In genomic region chr12:54195736-54196347, GRCh38 we compare ENCODE assay signal across 9 cellular contexts. TPM values are rescaled to one million over a fixed set of nuclear protein-coding genes. Genes with fewer than 3 reads are reported as not detected.
DNase-seq lines count a peak whose midpoint lies in the region; FAIRE-seq and TF ChIP-seq lines count a peak whose summit lies in the region.
"Had no signal": no experiment of that assay in that cellular context is flagged by ENCODE, and none has a peak within 500 bp of the region (broad histone marks: within the 10 kb centered on the region; RNA-seq: fewer than 3 reads in every experiment).

No MANE protein-coding gene starts in this region.

- H3K4me3 ChIP-seq in choroid plexus epithelial cell (ENCODE audit: low read depth, low read length) (peak overlapping the region; percentile 29), osteoblast (ENCODE audit: insufficient read depth, low read length) (peak overlapping the region; percentile 24), dorsolateral prefrontal cortex (no peak overlapping the region), MM.1S (ENCODE audit: low read length) (no peak overlapping the region)
- H3K4me3 ChIP-seq: SJSA1 had no signal

- CTCF ChIA-PET in activated CD4-positive, alpha-beta T cell treated with anti-CD3 and anti-CD28 coated beads, Interleukin-2, amount 10 ng/mL, durations not matched to agents 7 days and 5 days (lab: Charles Lee) = interaction anchor here (0.9 to 3.3 kb wide), 5 partner anchors 12 to 190 kb away, joined by 3 to 19 read pairs (median 3); no protein-coding TSS in a partner anchor

- peaks cover 74% of the 10 kb centered on the region for H3K27me3 Mint-ChIP-seq in activated CD4-positive, alpha-beta T cell treated with anti-CD3 and anti-CD28 coated beads, Interleukin-2, amount 10 ng/mL, durations not matched to agents 7 days and 5 days

- H3F3A ChIP-seq in MM.1S (ENCODE audit: insufficient read depth, low read length) = no peaks in the 10 kb centered on the region

- H3K36me3 ChIP-seq in osteoblast (ENCODE audit: insufficient read depth, low read length) (no peaks in the 10 kb centered on the region), MM.1S (replicated peaks; ENCODE audit: insufficient read depth, low read length) (no peaks in the 10 kb centered on the region)
- H3K36me3 ChIP-seq: SJSA1 had no signal

- no peaks in the 10 kb centered on the region for H3K27me3 ChIP-seq in osteoblast (ENCODE audit: insufficient read depth, low read length)
- peaks cover 0 to 86% (median 49%) of the 10 kb centered on the region in 45 donors for H3K27me3 ChIP-seq in dorsolateral prefrontal cortex
- H3K27me3 ChIP-seq in MM.1S (replicated peaks; ENCODE audit: insufficient read depth, low read length) = peaks cover 90% of the 10 kb centered on the region
- H3K27me3 ChIP-seq: SJSA1 had no signal

- H3K9ac ChIP-seq in MM.1S (ENCODE audit: low read length) = no peak overlapping the region

- POLR2A ChIA-PET in activated CD4-positive, alpha-beta T cell treated with anti-CD3 and anti-CD28 coated beads, Interleukin-2, amount 10 ng/mL, durations not matched to agents 7 days and 5 days (lab: Charles Lee) = no interaction called here

- DNase-seq in GM12891 (ENCODE audit: insufficient read length, low spot score) = peak; percentile 33
- DNase-seq in NOMO-1 treated with DMSO at 0.1 percent for 48 hours (lab: John Stamatoyannopoulos, UW; ENCODE audit: unreplicated experiment) = peak; percentile 83
- DNase-seq in choroid plexus epithelial cell (ENCODE audit: low read depth) = peak; percentile 74
- peak; percentile 89 for DNase-seq in osteoblast (ENCODE audit: insufficient read length, low spot score, missing footprints)
- DNase-seq in stimulated activated CD4-positive, alpha-beta T cell treated with anti-CD3 and anti-CD28 coated beads, Interleukin-2, amount 100 ng/mL, for 24 hours = no peak
- no peak for DNase-seq in dorsolateral prefrontal cortex
- DNase-seq in activated CD4-positive, alpha-beta T cell treated with anti-CD3 and anti-CD28 coated beads, Interleukin-2, amount 10 ng/mL, durations not matched to agents 7 days and 5 days = no peak
- DNase-seq in MM.1S = no peak

- FAIRE-seq in GM12891 (lab: Jason Lieb, UNC) = no peak

- no peak overlapping the region for H3K27ac Mint-ChIP-seq in activated CD4-positive, alpha-beta T cell treated with anti-CD3 and anti-CD28 coated beads, Interleukin-2, amount 10 ng/mL, durations not matched to agents 7 days and 5 days

- H3K4me1 Mint-ChIP-seq in activated CD4-positive, alpha-beta T cell treated with anti-CD3 and anti-CD28 coated beads, Interleukin-2, amount 10 ng/mL, durations not matched to agents 7 days and 5 days = peaks cover 4% of the 10 kb centered on the region

- TF ChIP-seq CTCF in choroid plexus epithelial cell (conservative IDR thresholded peaks at IDR 0.05; ENCODE audit: low read depth, low read length) (no peak), osteoblast (IDR thresholded peaks at IDR 0.05; ENCODE audit: extremely low read depth, low read depth, low read length) (no peak), dorsolateral prefrontal cortex (IDR thresholded peaks at IDR 0.05 in 54 of 56, conservative IDR thresholded peaks at IDR 0.05 in 2 of 56; ENCODE audit: low read depth in 1 of 56, partially characterized antibody in 56 of 56) (no peak), MM.1S (IDR thresholded peaks at IDR 0.05; ENCODE audit: low read length) (no peak)

- H3K9me2 ChIP-seq in MM.1S (replicated peaks; ENCODE audit: insufficient read depth, low read length) = no peaks in the 10 kb centered on the region

- H3K79me2 ChIP-seq in osteoblast (ENCODE audit: insufficient read depth, low read length) (no peaks in the 10 kb centered on the region), MM.1S (ENCODE audit: low read length) (no peaks in the 10 kb centered on the region)

- no peak overlapping the region for H3K4me3 Mint-ChIP-seq in activated CD4-positive, alpha-beta T cell treated with anti-CD3 and anti-CD28 coated beads, Interleukin-2, amount 10 ng/mL, durations not matched to agents 7 days and 5 days

- H3K4me2 ChIP-seq in osteoblast (ENCODE audit: insufficient read depth, low read length) (peak overlapping the region; percentile 49), MM.1S (ENCODE audit: low read depth, low read length) (no peak overlapping the region)

- H3K9me3 ChIP-seq in osteoblast (ENCODE audit: low read depth, low read length) (no peaks in the 10 kb centered on the region), MM.1S (replicated peaks; ENCODE audit: insufficient read depth, low read length) (no peaks in the 10 kb centered on the region)
- H3K9me3 ChIP-seq: SJSA1 had no signal

- no peaks in the 10 kb centered on the region for H4K20me1 ChIP-seq in osteoblast (ENCODE audit: insufficient read depth, low read length)
- H4K20me1 ChIP-seq in MM.1S (ENCODE audit: insufficient read depth, low read length) = no peaks in the 10 kb centered on the region

- H3K4me1 ChIP-seq in osteoblast (ENCODE audit: insufficient read depth, low read length) = peaks cover 38% of the 10 kb centered on the region
- no peaks in the 10 kb centered on the region for H3K4me1 ChIP-seq in MM.1S (ENCODE audit: low read length)

- H3K27ac ChIP-seq in osteoblast (ENCODE audit: low read depth, low read length) (no peak overlapping the region), dorsolateral prefrontal cortex (no peak overlapping the region), MM.1S (ENCODE audit: low read length) (no peak overlapping the region)
- H3K27ac ChIP-seq: SJSA1 had no signal

- H3K9me3 Mint-ChIP-seq in activated CD4-positive, alpha-beta T cell treated with anti-CD3 and anti-CD28 coated beads, Interleukin-2, amount 10 ng/mL, durations not matched to agents 7 days and 5 days = no peaks in the 10 kb centered on the region

- TF ChIP-seq POLR2A in GM12891 (IDR thresholded peaks at IDR 0.05; ENCODE audit: low read depth, low read length) = no peak

- H3K36me3 Mint-ChIP-seq in activated CD4-positive, alpha-beta T cell treated with anti-CD3 and anti-CD28 coated beads, Interleukin-2, amount 10 ng/mL, durations not matched to agents 7 days and 5 days (ENCODE audit: low read depth) = no peaks in the 10 kb centered on the region

- peak overlapping the region; percentile 71 for H2AFZ ChIP-seq in osteoblast (ENCODE audit: low read length)
- no peak overlapping the region for H2AFZ ChIP-seq in MM.1S (ENCODE audit: low read length)

- intact Hi-C loops in dorsolateral prefrontal cortex (cut with DNase I) = loop anchor here (10.0 kb wide), 1 partner anchor 441 kb away; the partner anchor contains the start of gene CISTR (in 2 of the 2)

TF ChIP-seq in GM12891, 5 proteins besides CTCF, POLR2A, EP300 and RAD21:
- TF ChIP-seq POU2F2 (IDR thresholded peaks at IDR 0.05; ENCODE audit: low read depth, low read length) (no peak), PAX5 (IDR thresholded peaks at IDR 0.05; ENCODE audit: insufficient read depth, low read length, severe bottlenecking) (no peak), TAF1 (IDR thresholded peaks at IDR 0.05; ENCODE audit: low read depth, low read length) (no peak), POLR2AphosphoS5 (IDR thresholded peaks at IDR 0.05; ENCODE audit: low read depth, low read length) (no peak), SPI1 (IDR thresholded peaks at IDR 0.05; ENCODE audit: low read depth, low read length) (no peak)

RNA-seq across cellular contexts. Expression of gene SMUG1, which starts 7.1 kb away (rescaled TPM):
- 29.2 TPM for polyA plus RNA-seq in GM12891 (2012; ENCODE audit: low read depth, missing spikeins)
- total RNA-seq in osteoblast (23.5 and 36.5 TPM in 2 replicates), dorsolateral prefrontal cortex (10 to 100 TPM; 15.0 to 44.0 (median 30.6) TPM)
- 10 to 100 TPM; 24.3 to 27.8 TPM for total RNA-seq in activated CD4-positive, alpha-beta T cell treated with anti-CD3 and anti-CD28 coated beads, Interleukin-2, amount 10 ng/mL, durations not matched to agents 7 days and 5 days

Comparison
In these comparisons a context has a peak if more than half of its experiments do, and no peak if none do; other contexts are left out.
1. DNase-seq: peak in GM12891 (single experiment), NOMO-1 treated with DMSO at 0.1 percent for 48 hours (single experiment), choroid plexus epithelial cell (single experiment) and osteoblast (single experiment); none in stimulated activated CD4-positive, alpha-beta T cell treated with anti-CD3 and anti-CD28 coated beads, Interleukin-2, amount 100 ng/mL, for 24 hours (0 of 2), dorsolateral prefrontal cortex (0 of 10), activated CD4-positive, alpha-beta T cell treated with anti-CD3 and anti-CD28 coated beads, Interleukin-2, amount 10 ng/mL, durations not matched to agents 7 days and 5 days (single experiment) and MM.1S (single experiment).
2. H3K4me3 ChIP-seq: peak in choroid plexus epithelial cell (single experiment) and osteoblast (single experiment); none in dorsolateral prefrontal cortex (0 of 59) and MM.1S (single experiment).